8 cellular contexts compared by ENCODE assay signal in genomic region chr19:48967346-48968178, GRCh38. TPM values are rescaled to one million over a fixed set of nuclear protein-coding genes. Genes with fewer than 3 reads are reported as not detected.
DNase-seq lines count a peak whose midpoint lies in the region; ATAC-seq and TF ChIP-seq lines count a peak whose summit lies in the region.

No MANE protein-coding gene starts in this region.

- H3K4me1 ChIP-seq in BLaER1 treated with 17β-estradiol and CSF1 and Interleukin-3, amounts not matched to agents 10 nM and 100 nM = peaks cover 54 to 73% (median 62%) of the 10 kb centered on the region in 10 experiments
- H3K4me1 ChIP-seq in left lung = peaks cover 13 to 63% of the 10 kb centered on the region in 2 donors
- peaks cover 30 to 44% (median 41%) of the 10 kb centered on the region in 4 donors for H3K4me1 ChIP-seq in transverse colon

- DNase-seq in left lung = peak in 1 of 2 donors; percentile 87
- peak; percentile 42 for DNase-seq in transverse colon
- no peak for DNase-seq in GOT3 (lab: John Stamatoyannopoulos, UW)

- intact Hi-C loops in left lung (cut with DNase I) = no loop called here
- intact Hi-C loops in transverse colon (cut with DNase I; ENCODE audit: low total_unique reads) = loop anchor here (10.0 kb wide), 2 partner anchors 63 to 93 kb away; partner anchors contain the start of genes NUCB1 and PPP1R15A

- 79 to 100% methylated on average over 1 to 13 of the region's 14 CpGs for WGBS in transverse colon (ENCODE audit: low coverage in 1 of 2), 2 donors

- peaks cover 23 to 71% (median 45%) of the 10 kb centered on the region in 11 experiments; a peak in 21 of 22 replicates for H4K20me1 ChIP-seq in BLaER1 treated with 17β-estradiol and CSF1 and Interleukin-3, amounts not matched to agents 10 nM and 100 nM

- H3K9me3 Mint-ChIP-seq in IgD-negative memory B cell = no peaks in the 10 kb centered on the region

- H3K9ac ChIP-seq in BLaER1 treated with 17β-estradiol and CSF1 and Interleukin-3, amounts not matched to agents 10 nM and 100 nM = peak overlapping the region; percentile 90 to 99 (median 96)

- H3K9me3 ChIP-seq in BLaER1 treated with 17β-estradiol and CSF1 and Interleukin-3, amounts not matched to agents 10 nM and 100 nM (replicated peaks in 1 of 11) = no peaks in the 10 kb centered on the region
- H3K9me3 ChIP-seq in left lung = no peaks in the 10 kb centered on the region
- no peaks in the 10 kb centered on the region for H3K9me3 ChIP-seq in transverse colon

- H3K27ac Mint-ChIP-seq in IgD-negative memory B cell = peak overlapping the region; percentile 35 to 99 (median 87)

- peak overlapping the region; percentile 76 to 97 (median 94) for H3K27ac ChIP-seq in BLaER1 treated with 17β-estradiol and CSF1 and Interleukin-3, amounts not matched to agents 10 nM and 100 nM
- H3K27ac ChIP-seq in angular gyrus (ENCODE audit: low read depth, low read length) = peak overlapping the region; percentile 19
- peak overlapping the region; percentile 96 to 97 for H3K27ac ChIP-seq in left lung
- peak overlapping the region; percentile 94 to 97 (median 96) for H3K27ac ChIP-seq in transverse colon

- no peak for TF ChIP-seq POLR2A in transverse colon (IDR thresholded peaks at IDR 0.05)

- no peak for TF ChIP-seq CTCF in left lung (IDR thresholded peaks at IDR 0.05)
- no peak for TF ChIP-seq CTCF in transverse colon (IDR thresholded peaks at IDR 0.05)

- H3K27me3 ChIP-seq in BLaER1 treated with 17β-estradiol and CSF1 and Interleukin-3, amounts not matched to agents 10 nM and 100 nM = no peaks in the 10 kb centered on the region
- no peaks in the 10 kb centered on the region for H3K27me3 ChIP-seq in left lung
- H3K27me3 ChIP-seq in transverse colon = no peaks in the 10 kb centered on the region

- peaks cover 2% of the 10 kb centered on the region for H3K36me3 Mint-ChIP-seq in IgD-negative memory B cell

- H3K27me3 Mint-ChIP-seq in IgD-negative memory B cell = no peaks in the 10 kb centered on the region

- in situ Hi-C loops in transverse colon (cut with MboI; ENCODE audit: low pct_ligation_motif_present in 1 of 4, low pct_unique_long_range_greater_than_20kb in 1 of 4, low sequenced_read_pairs in 3 of 4) = loop anchor here in 1 of 4 donors (25.0 kb wide), 1 partner anchor 105 kb away; the partner anchor contains the start of genes PLEKHA4 and PPP1R15A

- TF ChIP-seq EP300 in transverse colon (IDR thresholded peaks at IDR 0.05; ENCODE audit: low read depth) = no peak

- H3K4me1 Mint-ChIP-seq in IgD-negative memory B cell = peaks cover 27 to 38% (median 34%) of the 10 kb centered on the region in 3 donors

- peaks cover 47 to 65% (median 61%) of the 10 kb centered on the region in 11 experiments for H3K36me3 ChIP-seq in BLaER1 treated with 17β-estradiol and CSF1 and Interleukin-3, amounts not matched to agents 10 nM and 100 nM
- H3K36me3 ChIP-seq in left lung = peaks cover 2 to 61% of the 10 kb centered on the region in 2 donors
- H3K36me3 ChIP-seq in transverse colon = peaks cover 0 to 18% (median 3%) of the 10 kb centered on the region in 4 donors

- H3K4me3 ChIP-seq in BLaER1 treated with 17β-estradiol and CSF1 and Interleukin-3, amounts not matched to agents 10 nM and 100 nM = peak overlapping the region in 9 of 10 experiments; percentile 75 to 97 (median 88); a peak in 18 of 20 replicates
- H3K4me3 ChIP-seq in left lung (peak overlapping the region; percentile 90 to 92), transverse colon (peak overlapping the region in 1 of 4 donors; percentile 99)

- peak overlapping the region; percentile 86 to 98 (median 94) for H3K4me2 ChIP-seq in BLaER1 treated with 17β-estradiol and CSF1 and Interleukin-3, amounts not matched to agents 10 nM and 100 nM

- ATAC-seq in left lung = peak; percentile 4
- ATAC-seq in HG02623 (IDR thresholded peaks at IDR 0.05; ENCODE audit: unreplicated experiment) = no peak
- no peak for ATAC-seq in HG03520 (IDR thresholded peaks at IDR 0.05; ENCODE audit: unreplicated experiment)

- peak overlapping the region; percentile 32 to 94 (median 70) for H3K4me3 Mint-ChIP-seq in IgD-negative memory B cell

RNA-seq across cellular contexts. Expression of gene FTL, which starts 2.5 kb away (rescaled TPM):
- polyA plus RNA-seq in IgD-negative memory B cell = 7,236 TPM
- total RNA-seq in left lung = 1,000 to 10,000 TPM; 8,739 to 9,329 TPM
- 1,000 to 10,000 TPM; 3,057 to 3,935 (median 3,837) TPM for total RNA-seq in transverse colon

RNA-seq across cellular contexts. Expression of gene BAX, which starts 12.9 kb away (rescaled TPM):
- polyA plus RNA-seq in IgD-negative memory B cell = 101 TPM
- total RNA-seq in left lung = 100 to 1,000 TPM; 130 to 141 TPM
- total RNA-seq in transverse colon = 100 to 1,000 TPM in 2 of 4 donors, 10 to 100 TPM in 2; 74.5 to 152 (median 112) TPM

RNA-seq across cellular contexts. Expression of gene GYS1, which starts 25.5 kb away (rescaled TPM):
- 26.4 TPM for polyA plus RNA-seq in IgD-negative memory B cell
- 10 to 100 TPM; 42.5 to 49.0 TPM for total RNA-seq in left lung
- 100 to 1,000 TPM in 1 of 4 donors, 10 to 100 TPM in 3; 31.8 to 107 (median 40.9) TPM for total RNA-seq in transverse colon

RNA-seq across cellular contexts. Expression of gene RUVBL2, which starts 26.1 kb away (rescaled TPM):
- 65.7 TPM for polyA plus RNA-seq in IgD-negative memory B cell
- 10 to 100 TPM; 46.6 to 66.6 TPM for total RNA-seq in left lung
- total RNA-seq in transverse colon = 10 to 100 TPM; 48.6 to 66.9 (median 59.4) TPM

RNA-seq across cellular contexts. Expression of gene DHDH, which starts 34.1 kb away (rescaled TPM):
- 0.39 TPM for polyA plus RNA-seq in IgD-negative memory B cell
- 1 to 10 TPM; 3.3 to 4.1 TPM for total RNA-seq in left lung
- 1 to 10 TPM in 2 of 4 donors, not detected in 2; 3.4 to 4.9 TPM for total RNA-seq in transverse colon

Comparison
In these comparisons a context has a peak if more than half of its experiments do, and no peak if none do; other contexts are left out.
1. H3K27ac ChIP-seq: peak in every context shown above with its lines; median percentile 96 in left lung; 96 in transverse colon; 94 in BLaER1 treated with 17β-estradiol and CSF1 and Interleukin-3, amounts not matched to agents 10 nM and 100 nM; 19 in angular gyrus.